ENCODE assay signal across 32 cellular contexts in the genomic region with DNA sequence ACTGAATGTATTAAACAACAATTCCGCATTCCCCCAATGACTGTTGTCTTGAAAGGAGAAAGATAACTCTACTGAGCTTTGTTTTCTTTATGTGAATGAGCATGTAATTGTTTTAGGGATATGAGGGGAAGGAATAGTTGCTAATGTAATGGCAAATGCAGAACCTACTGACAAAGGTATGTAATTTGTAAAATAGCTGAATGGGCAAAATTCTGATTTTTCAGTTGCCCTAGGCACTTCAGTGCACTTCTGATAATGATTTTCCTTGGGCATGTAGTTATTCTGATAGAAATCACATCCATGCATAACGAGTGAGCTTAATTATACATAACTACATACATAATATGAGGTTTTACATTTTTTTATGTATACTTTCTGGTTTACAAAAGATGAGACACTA.
"Had no signal": no experiment of that assay in that cellular context is flagged by ENCODE, and none has a peak within 500 bp of the region (broad histone marks: within the 10 kb centered on the region; RNA-seq: fewer than 3 reads in every experiment).

No MANE protein-coding gene starts in this region.

- H3K27me3 ChIP-seq: neutrophil, ovary, spleen, stomach, thyroid gland, tibial nerve, upper lobe of left lung, vagina had no signal

- H3K27me3 Mint-ChIP-seq: naive thymus-derived CD8-positive, alpha-beta T cell; natural killer cell treated with Interleukin-12 subunit alpha and Interleukin-12 subunit beta and Interleukin-15 and Interleukin-18, amount 100 ng/mL, for 72 hours; progenitor cell of endocrine pancreas; stimulated activated memory B cell treated with anti-CD40 and anti-IgM and Interleukin-4, amounts not matched to agents 10 μg/mL and 1 μg/mL and 100 μg/mL, for 72 hours; stimulated activated naive CD8-positive, alpha-beta T cell treated with anti-CD3 and anti-CD28 coated beads, Interleukin-15, Interleukin-2, amounts not matched to agents 100 ng/mL and 50 ng/mL, for 24 hours had no signal

- H2AFZ ChIP-seq: parathyroid adenoma had no signal

- H3K9me3 ChIP-seq: neutrophil, ovary, psoas muscle, spleen, stomach, thoracic aorta, thyroid gland, tibial nerve, upper lobe of left lung, vagina had no signal

- H3K27ac ChIP-seq: neutrophil, ovary, parathyroid adenoma, psoas muscle, skin epidermis, spleen, stomach, thoracic aorta, thyroid gland, tibial nerve, upper lobe of left lung, vagina had no signal

- H3K36me3 ChIP-seq: neutrophil, ovary, thoracic aorta, thyroid gland, upper lobe of left lung, vagina had no signal

- H3K4me3 ChIP-seq: ovary, psoas muscle, skin epidermis, smooth muscle cell, spleen, stomach, thoracic aorta, thyroid gland, tibial nerve, upper lobe of left lung, vagina had no signal

- DNase-seq: naive thymus-derived CD8-positive, alpha-beta T cell; nephron progenitor cell; nucleus accumbens; ovary; posterior cingulate gyrus; psoas muscle; right cardiac atrium; spleen; stimulated activated CD4-positive, alpha-beta T cell treated with anti-CD3 and anti-CD28 coated beads, Interleukin-12 subunit alpha, Interleukin-12 subunit beta, amount 100 ng/mL, for 4 hours; stimulated activated CD4-positive, alpha-beta T cell treated with anti-CD3 and anti-CD28 coated beads, Interleukin-1b, Interleukin-23, amount 100 ng/mL, for 48 hours; stimulated activated CD4-positive, alpha-beta T cell treated with anti-CD3 and anti-CD28 coated beads, Interleukin-4, amount 100 ng/mL, for 1 hour; stimulated activated CD4-positive, alpha-beta T cell treated with anti-CD3 and anti-CD28 coated beads, Interleukin-4, amount 100 ng/mL, for 4 hours; stimulated activated CD8-positive, alpha-beta memory T cell treated with anti-CD3 and anti-CD28 coated beads, Interleukin-4, amount 100 ng/mL, for 48 hours; stimulated activated naive CD4-positive, alpha-beta T cell treated with Interleukin-2 at 50 U/mL for 16 hours; stomach; thyroid gland; trophoblast cell; upper lobe of left lung had no signal

- ATAC-seq: naive thymus-derived CD8-positive, alpha-beta T cell; natural killer cell treated with Interleukin-12 subunit alpha and Interleukin-12 subunit beta and Interleukin-15 and Interleukin-18, amount 100 ng/mL, for 72 hours; psoas muscle; right cardiac atrium; sciatic nerve; stimulated activated memory B cell treated with anti-CD40 and anti-IgM and Interleukin-4, amounts not matched to agents 10 μg/mL and 1 μg/mL and 100 μg/mL, for 72 hours had no signal

- H3K79me2 ChIP-seq: parathyroid adenoma had no signal

- H3K36me3 Mint-ChIP-seq: natural killer cell treated with Interleukin-12 subunit alpha and Interleukin-12 subunit beta and Interleukin-15 and Interleukin-18, amount 100 ng/mL, for 72 hours had no signal

- H3K4me3 Mint-ChIP-seq: naive thymus-derived CD8-positive, alpha-beta T cell; natural killer cell treated with Interleukin-12 subunit alpha and Interleukin-12 subunit beta and Interleukin-15 and Interleukin-18, amount 100 ng/mL, for 72 hours; nephron progenitor cell; neural crest cell; stimulated activated memory B cell treated with anti-CD40 and anti-IgM and Interleukin-4, amounts not matched to agents 10 μg/mL and 1 μg/mL and 100 μg/mL, for 72 hours; stimulated activated naive CD8-positive, alpha-beta T cell treated with anti-CD3 and anti-CD28 coated beads, Interleukin-15, Interleukin-2, amounts not matched to agents 100 ng/mL and 50 ng/mL, for 24 hours had no signal

- H3K4me1 Mint-ChIP-seq: naive thymus-derived CD8-positive, alpha-beta T cell; nephron progenitor cell; stimulated activated memory B cell treated with anti-CD40 and anti-IgM and Interleukin-4, amounts not matched to agents 10 μg/mL and 1 μg/mL and 100 μg/mL, for 72 hours had no signal

- H3K9ac ChIP-seq: parathyroid adenoma had no signal

- FAIRE-seq: urothelium cell line had no signal

- H3K9me3 Mint-ChIP-seq: natural killer cell treated with Interleukin-12 subunit alpha and Interleukin-12 subunit beta and Interleukin-15 and Interleukin-18, amount 100 ng/mL, for 72 hours; neural crest cell; stimulated activated memory B cell treated with anti-CD40 and anti-IgM and Interleukin-4, amounts not matched to agents 10 μg/mL and 1 μg/mL and 100 μg/mL, for 72 hours; stimulated activated naive CD8-positive, alpha-beta T cell treated with anti-CD3 and anti-CD28 coated beads, Interleukin-15, Interleukin-2, amounts not matched to agents 100 ng/mL and 50 ng/mL, for 24 hours had no signal

- H3K4me1 ChIP-seq: parathyroid adenoma, psoas muscle, spleen, stomach, thyroid gland, tibial nerve, upper lobe of left lung, vagina had no signal

- H3K4me2 ChIP-seq: smooth muscle cell had no signal

- H3K27ac Mint-ChIP-seq: naive thymus-derived CD8-positive, alpha-beta T cell; natural killer cell treated with Interleukin-12 subunit alpha and Interleukin-12 subunit beta and Interleukin-15 and Interleukin-18, amount 100 ng/mL, for 72 hours; nephron progenitor cell; progenitor cell of endocrine pancreas; stimulated activated memory B cell treated with anti-CD40 and anti-IgM and Interleukin-4, amounts not matched to agents 10 μg/mL and 1 μg/mL and 100 μg/mL, for 72 hours; stimulated activated naive CD8-positive, alpha-beta T cell treated with anti-CD3 and anti-CD28 coated beads, Interleukin-15, Interleukin-2, amounts not matched to agents 100 ng/mL and 50 ng/mL, for 24 hours had no signal
